ENCODE assay signal across 11 cellular contexts in genomic region chr10:80197972-80198591, GRCh38. TPM values are rescaled to one million over a fixed set of nuclear protein-coding genes. Genes with fewer than 3 reads are reported as not detected.
DNase-seq lines count a peak whose midpoint lies in the region; ATAC-seq and TF ChIP-seq lines count a peak whose summit lies in the region.
"Had no signal": no experiment of that assay in that cellular context is flagged by ENCODE, and none has a peak within 500 bp of the region (broad histone marks: within the 10 kb centered on the region; RNA-seq: fewer than 3 reads in every experiment).

No MANE protein-coding gene starts in this region.

- WGBS in esophagus muscularis mucosa = 90% methylated on average over 4 of the region's 9 CpGs

- BruUV-seq in PC-9 (replicated peaks; lab: Mats Ljungman, UMichigan) = no TSS peak

- peaks cover 59% of the 10 kb centered on the region for H3F3A ChIP-seq in PC-9 (ENCODE audit: insufficient read depth, low read depth)

- H3K4me2 ChIP-seq in PC-9 = peak overlapping the region; percentile 76
- H3K4me2 ChIP-seq: smooth muscle cell had no signal

- CTCF ChIA-PET in CD8-positive, alpha-beta memory T cell (lab: Charles Lee) = interaction anchor here (4.5 kb wide), 1 partner anchor 10 kb away, joined by 14 read pairs; no protein-coding TSS in a partner anchor
- CTCF ChIA-PET in PC-9 (lab: Charles Lee) = no interaction called here

- H3K4me3 Mint-ChIP-seq in CD8-positive, alpha-beta memory T cell = peak overlapping the region in 5 of 7 donors; percentile 15 to 66 (median 43)
- no peak overlapping the region for H3K4me3 Mint-ChIP-seq in progenitor cell of endocrine pancreas (ENCODE audit: low read depth)
- H3K4me3 Mint-ChIP-seq: T-helper 1 cell treated with Interleukin-12 subunit alpha and Interleukin-12 subunit beta and Interleukin-4 antibody, amounts not matched to agents 30 μg/mL and 1 μg/mL, for 36 hours had no signal

- H3K4me1 Mint-ChIP-seq in CD8-positive, alpha-beta memory T cell = peaks cover 75 to 98% (median 89%) of the 10 kb centered on the region in 3 donors
- H3K4me1 Mint-ChIP-seq in progenitor cell of endocrine pancreas (ENCODE audit: low read depth) = peaks cover 54% of the 10 kb centered on the region

- peaks cover 0 to 47% (median 12%) of the 10 kb centered on the region in 3 donors for H3K36me3 Mint-ChIP-seq in CD8-positive, alpha-beta memory T cell
- peaks cover 4% of the 10 kb centered on the region for H3K36me3 Mint-ChIP-seq in progenitor cell of endocrine pancreas (ENCODE audit: insufficient read depth)

- H3K79me2 ChIP-seq in PC-9 (ENCODE audit: low read depth) = peaks cover 96% of the 10 kb centered on the region

- H3K4me3 ChIP-seq in CD8-positive, alpha-beta memory T cell (ENCODE audit: low read length) = no peak overlapping the region
- H3K4me3 ChIP-seq in PC-9 (no peak overlapping the region), esophagus muscularis mucosa (no peak overlapping the region)
- H3K4me3 ChIP-seq: smooth muscle cell had no signal

- H3K9me3 Mint-ChIP-seq in CD8-positive, alpha-beta memory T cell = no peaks in the 10 kb centered on the region
- H3K9me3 Mint-ChIP-seq in progenitor cell of endocrine pancreas (ENCODE audit: low read depth) = no peaks in the 10 kb centered on the region
- H3K9me3 Mint-ChIP-seq: T-helper 1 cell treated with Interleukin-12 subunit alpha and Interleukin-12 subunit beta and Interleukin-4 antibody, amounts not matched to agents 30 μg/mL and 1 μg/mL, for 36 hours had no signal

- no peaks in the 10 kb centered on the region for H3K9me2 ChIP-seq in PC-9 (ENCODE audit: insufficient read depth)

- no peak for TF ChIP-seq EP300 in esophagus muscularis mucosa (IDR thresholded peaks at IDR 0.05)

- peaks cover 86% of the 10 kb centered on the region for H3K4me1 ChIP-seq in CD8-positive, alpha-beta memory T cell (ENCODE audit: insufficient read depth, low read length)
- peaks cover 91% of the 10 kb centered on the region for H3K4me1 ChIP-seq in PC-9 (replicated peaks; ENCODE audit: insufficient read depth)
- peaks cover 90 to 100% (median 97%) of the 10 kb centered on the region in 4 donors for H3K4me1 ChIP-seq in esophagus muscularis mucosa

- H3K27ac Mint-ChIP-seq in CD8-positive, alpha-beta memory T cell = peak overlapping the region; percentile 48 to 99 (median 66)
- peak overlapping the region; percentile 49 for H3K27ac Mint-ChIP-seq in progenitor cell of endocrine pancreas

- no peak overlapping the region for H2AFZ ChIP-seq in PC-9

- no peak for TF ChIP-seq CTCF in PC-9 (conservative IDR thresholded peaks at IDR 0.05)
- no peak for TF ChIP-seq CTCF in esophagus muscularis mucosa (IDR thresholded peaks at IDR 0.05)
- TF ChIP-seq CTCF in progenitor cell of endocrine pancreas (IDR thresholded peaks at IDR 0.05; ENCODE audit: unreplicated experiment) = no peak

- H3K27me3 ChIP-seq in CD8-positive, alpha-beta memory T cell (ENCODE audit: insufficient read depth, low read length, poor library complexity, severe bottlenecking) = no peaks in the 10 kb centered on the region
- no peaks in the 10 kb centered on the region for H3K27me3 ChIP-seq in PC-9 (ENCODE audit: insufficient read depth, low read depth)
- H3K27me3 ChIP-seq in esophagus muscularis mucosa = no peaks in the 10 kb centered on the region

- H3K36me3 ChIP-seq in CD8-positive, alpha-beta memory T cell (ENCODE audit: insufficient read depth, low read length) = peaks cover 10% of the 10 kb centered on the region
- H3K36me3 ChIP-seq in PC-9 (ENCODE audit: low read depth) = peaks cover 42% of the 10 kb centered on the region
- H3K36me3 ChIP-seq in esophagus muscularis mucosa = peaks cover 0 to 11% (median 0%) of the 10 kb centered on the region in 4 donors

- TF ChIP-seq POLR2A in esophagus muscularis mucosa (IDR thresholded peaks at IDR 0.05; ENCODE audit: low read depth) = no peak

- no peak overlapping the region for H3K27ac ChIP-seq in CD8-positive, alpha-beta memory T cell (ENCODE audit: low read depth, low read length)
- H3K27ac ChIP-seq in PC-9 = peak overlapping the region; percentile 93
- peak overlapping the region; percentile 28 to 96 (median 64) for H3K27ac ChIP-seq in esophagus muscularis mucosa (replicated peaks in 1 of 4)

- H4K20me1 ChIP-seq in PC-9 (ENCODE audit: insufficient read depth) = peaks cover 60% of the 10 kb centered on the region

- H3K9me3 ChIP-seq in CD8-positive, alpha-beta memory T cell (ENCODE audit: low read length) = no peaks in the 10 kb centered on the region
- H3K9me3 ChIP-seq in PC-9 (ENCODE audit: insufficient read depth, low read depth) = 0 out of 2 replicates have a peak, but pooled peaks cover under 1% of the 10 kb centered on the region
- H3K9me3 ChIP-seq in esophagus muscularis mucosa = no peaks in the 10 kb centered on the region

- POLR2A ChIA-PET in CD8-positive, alpha-beta memory T cell (lab: Charles Lee) = interaction anchor here (1.3 kb wide), 1 partner anchor 10 kb away, joined by 3 read pairs; no protein-coding TSS in a partner anchor
- POLR2A ChIA-PET in PC-9 (lab: Charles Lee; ENCODE audit: unreplicated experiment) = no interaction called here

- ATAC-seq in GM19455 (IDR thresholded peaks at IDR 0.05; ENCODE audit: unreplicated experiment) (no peak), HG03159 (IDR thresholded peaks at IDR 0.05; ENCODE audit: unreplicated experiment) (no peak), HG03521 (IDR thresholded peaks at IDR 0.05; ENCODE audit: unreplicated experiment) (no peak)

- intact Hi-C loops in PC-9 (cut with micrococcal nuclease; ENCODE audit: unreplicated experiment) = no loop called here
- intact Hi-C loops in esophagus muscularis mucosa (cut with DNase I) = no loop called here

- peak in 1 of 5 donors; percentile 23 for DNase-seq in CD8-positive, alpha-beta memory T cell
- DNase-seq in PC-9 (no peak), esophagus muscularis mucosa (ENCODE audit: extremely low spot score) (no peak), progenitor cell of endocrine pancreas (ENCODE audit: low spot score, unreplicated experiment) (no peak), middle frontal gyrus (ENCODE audit: extremely low spot score, low spot score) (no peak)
- DNase-seq: NCI-H2081 had no signal

- H3K27me3 Mint-ChIP-seq in CD8-positive, alpha-beta memory T cell = no peaks in the 10 kb centered on the region
- H3K27me3 Mint-ChIP-seq in progenitor cell of endocrine pancreas = no peaks in the 10 kb centered on the region

RNA-seq across cellular contexts. Expression of gene ANXA11, which starts 7.3 kb away (rescaled TPM):
- total RNA-seq in CD8-positive, alpha-beta memory T cell = 100 to 1,000 TPM; 211 to 217 TPM
- 292 TPM for polyA plus RNA-seq in CD8-positive, alpha-beta memory T cell
- 287 and 318 TPM in 2 replicates for total RNA-seq in PC-9 (2021)
- total RNA-seq in esophagus muscularis mucosa = 100 to 1,000 TPM; 126 to 213 (median 166) TPM
- 120 and 126 TPM in 2 replicates for total RNA-seq in progenitor cell of endocrine pancreas
